ENCODE assay signal across 8 cellular contexts in genomic region chr10:71749396-71749795, GRCh38. TPM values are rescaled to one million over a fixed set of nuclear protein-coding genes. Genes with fewer than 3 reads are reported as not detected.
DNase-seq lines count a peak whose midpoint lies in the region; ATAC-seq and TF ChIP-seq lines count a peak whose summit lies in the region.
"Had no signal": no experiment of that assay in that cellular context is flagged by ENCODE, and none has a peak within 500 bp of the region (broad histone marks: within the 10 kb centered on the region; RNA-seq: fewer than 3 reads in every experiment).

No MANE protein-coding gene starts in this region.

- DNase-seq in HL-60 (ENCODE audit: low read depth in 1 of 2, low spot score in 1 of 2) (peak in 1 of 2 experiments; percentile 12), immature natural killer cell (no peak), NCI-H187 treated with DMSO at 0.1 percent for 48 hours (lab: John Stamatoyannopoulos, UW) (no peak), KG1 (lab: John Stamatoyannopoulos, UW) (no peak)
- no peak for DNase-seq in activated T-helper 1 cell treated with anti-CD3 and anti-CD28 coated beads, Interleukin-12 subunit alpha, Interleukin-12 subunit beta, Interleukin-2, Interleukin-4 antibody, amounts not matched to agents 30 ng/mL and 10 ng/mL and 1 ng/mL, durations not matched to agents 14 hours and 24 hours and 36 hours (ENCODE audit: low spot score)
- DNase-seq: DMS53 had no signal

- peak overlapping the region; percentile 99 for H3K27ac ChIP-seq in HL-60 (replicated peaks)

- intact Hi-C loops in activated T-helper 1 cell treated with anti-CD3 and anti-CD28 coated beads, Interleukin-12 subunit alpha, Interleukin-12 subunit beta, Interleukin-2, Interleukin-4 antibody, amounts not matched to agents 30 ng/mL and 10 ng/mL and 1 ng/mL, durations not matched to agents 14 hours and 24 hours and 36 hours (cut with micrococcal nuclease): no loop called here

- H3K27me3 Mint-ChIP-seq in activated T-helper 1 cell treated with anti-CD3 and anti-CD28 coated beads, Interleukin-12 subunit alpha, Interleukin-12 subunit beta, Interleukin-2, Interleukin-4 antibody, amounts not matched to agents 30 ng/mL and 10 ng/mL and 1 ng/mL, durations not matched to agents 14 hours and 24 hours and 36 hours (ENCODE audit: insufficient read depth): no peaks in the 10 kb centered on the region
- H3K27me3 Mint-ChIP-seq in immature natural killer cell (ENCODE audit: low read depth in 3 of 3): peaks cover 6 to 10% (median 9%) of the 10 kb centered on the region in 3 donors
- no peaks in the 10 kb centered on the region for H3K27me3 Mint-ChIP-seq in stimulated activated memory B cell treated with anti-CD40 and anti-IgM and Interleukin-4, amounts not matched to agents 10 μg/mL and 1 μg/mL and 100 μg/mL, for 72 hours

- ATAC-seq in stimulated activated memory B cell treated with anti-CD40 and anti-IgM and Interleukin-4, amounts not matched to agents 10 μg/mL and 1 μg/mL and 100 μg/mL, for 72 hours: peak; percentile 1
- ATAC-seq in HG02623 (IDR thresholded peaks at IDR 0.05; ENCODE audit: unreplicated experiment): no peak

- peak overlapping the region; percentile 99 for H3K27ac Mint-ChIP-seq in activated T-helper 1 cell treated with anti-CD3 and anti-CD28 coated beads, Interleukin-12 subunit alpha, Interleukin-12 subunit beta, Interleukin-2, Interleukin-4 antibody, amounts not matched to agents 30 ng/mL and 10 ng/mL and 1 ng/mL, durations not matched to agents 14 hours and 24 hours and 36 hours
- H3K27ac Mint-ChIP-seq in immature natural killer cell: peak overlapping the region; percentile 94 to 99 (median 96)
- peak overlapping the region; percentile 90 for H3K27ac Mint-ChIP-seq in stimulated activated memory B cell treated with anti-CD40 and anti-IgM and Interleukin-4, amounts not matched to agents 10 μg/mL and 1 μg/mL and 100 μg/mL, for 72 hours

- TF ChIP-seq CTCF in HL-60 (IDR thresholded peaks at IDR 0.05; ENCODE audit: insufficient read depth, low read length): no peak

- no peaks in the 10 kb centered on the region for H3K27me3 ChIP-seq in HL-60 (ENCODE audit: insufficient read depth, poor library complexity, severe bottlenecking)

- peaks cover 95% of the 10 kb centered on the region for H3K4me1 Mint-ChIP-seq in activated T-helper 1 cell treated with anti-CD3 and anti-CD28 coated beads, Interleukin-12 subunit alpha, Interleukin-12 subunit beta, Interleukin-2, Interleukin-4 antibody, amounts not matched to agents 30 ng/mL and 10 ng/mL and 1 ng/mL, durations not matched to agents 14 hours and 24 hours and 36 hours (ENCODE audit: low read depth)
- peaks cover 95 to 97% of the 10 kb centered on the region in 2 donors for H3K4me1 Mint-ChIP-seq in immature natural killer cell
- peaks cover 87% of the 10 kb centered on the region for H3K4me1 Mint-ChIP-seq in stimulated activated memory B cell treated with anti-CD40 and anti-IgM and Interleukin-4, amounts not matched to agents 10 μg/mL and 1 μg/mL and 100 μg/mL, for 72 hours

- H3K9me3 Mint-ChIP-seq in activated T-helper 1 cell treated with anti-CD3 and anti-CD28 coated beads, Interleukin-12 subunit alpha, Interleukin-12 subunit beta, Interleukin-2, Interleukin-4 antibody, amounts not matched to agents 30 ng/mL and 10 ng/mL and 1 ng/mL, durations not matched to agents 14 hours and 24 hours and 36 hours: no peaks in the 10 kb centered on the region
- H3K9me3 Mint-ChIP-seq in immature natural killer cell: no peaks in the 10 kb centered on the region
- H3K9me3 Mint-ChIP-seq in stimulated activated memory B cell treated with anti-CD40 and anti-IgM and Interleukin-4, amounts not matched to agents 10 μg/mL and 1 μg/mL and 100 μg/mL, for 72 hours: no peaks in the 10 kb centered on the region

- peak overlapping the region; percentile 76 for H3K4me3 Mint-ChIP-seq in activated T-helper 1 cell treated with anti-CD3 and anti-CD28 coated beads, Interleukin-12 subunit alpha, Interleukin-12 subunit beta, Interleukin-2, Interleukin-4 antibody, amounts not matched to agents 30 ng/mL and 10 ng/mL and 1 ng/mL, durations not matched to agents 14 hours and 24 hours and 36 hours
- H3K4me3 Mint-ChIP-seq in immature natural killer cell: peak overlapping the region; percentile 59 to 86 (median 85)
- H3K4me3 Mint-ChIP-seq in stimulated activated memory B cell treated with anti-CD40 and anti-IgM and Interleukin-4, amounts not matched to agents 10 μg/mL and 1 μg/mL and 100 μg/mL, for 72 hours: no peak overlapping the region

- no peak overlapping the region for H3K4me3 ChIP-seq in HL-60 (replicated peaks; ENCODE audit: insufficient read depth, low read length)

- H3K36me3 Mint-ChIP-seq in activated T-helper 1 cell treated with anti-CD3 and anti-CD28 coated beads, Interleukin-12 subunit alpha, Interleukin-12 subunit beta, Interleukin-2, Interleukin-4 antibody, amounts not matched to agents 30 ng/mL and 10 ng/mL and 1 ng/mL, durations not matched to agents 14 hours and 24 hours and 36 hours (ENCODE audit: low read depth): peaks cover 60% of the 10 kb centered on the region
- H3K36me3 Mint-ChIP-seq in immature natural killer cell: peaks cover 7 to 16% (median 10%) of the 10 kb centered on the region in 3 donors
- H3K36me3 Mint-ChIP-seq in stimulated activated memory B cell treated with anti-CD40 and anti-IgM and Interleukin-4, amounts not matched to agents 10 μg/mL and 1 μg/mL and 100 μg/mL, for 72 hours: peaks cover 7% of the 10 kb centered on the region

RNA-seq across cellular contexts. Expression of gene VSIR, which starts 23.9 kb away (rescaled TPM):
- total RNA-seq in activated T-helper 1 cell treated with anti-CD3 and anti-CD28 coated beads, Interleukin-12 subunit alpha, Interleukin-12 subunit beta, Interleukin-2, Interleukin-4 antibody, amounts not matched to agents 30 ng/mL and 10 ng/mL and 1 ng/mL, durations not matched to agents 14 hours and 24 hours and 36 hours: 114 and 115 TPM in 2 replicates
- polyA plus RNA-seq in immature natural killer cell: 100 to 1,000 TPM; 183 to 376 (median 274) TPM

RNA-seq across cellular contexts. Expression of gene C10orf105, which starts 29.8 kb away (rescaled TPM):
- total RNA-seq in activated T-helper 1 cell treated with anti-CD3 and anti-CD28 coated beads, Interleukin-12 subunit alpha, Interleukin-12 subunit beta, Interleukin-2, Interleukin-4 antibody, amounts not matched to agents 30 ng/mL and 10 ng/mL and 1 ng/mL, durations not matched to agents 14 hours and 24 hours and 36 hours: 0.18 and 0.32 TPM in 2 replicates
- polyA plus RNA-seq in immature natural killer cell: under 1 TPM in 2 of 3 donors, not detected in 1; 0.09 to 0.11 TPM
